ENCODE assay signal across 2 cellular contexts in genomic region chr5:165573445-165573844, GRCh38.
TF ChIP-seq lines count a peak whose summit lies in the region.

No MANE protein-coding gene starts in this region.

TF ChIP-seq in IMR-90, 13 proteins besides CTCF, POLR2A, EP300 and RAD21:
- TF ChIP-seq MAZ (IDR thresholded peaks at IDR 0.05; ENCODE audit: borderline replicate concordance, low read depth, low read length) (no peak), SMC3 (IDR thresholded peaks at IDR 0.05; ENCODE audit: low read depth, low read length) (no peak), NFE2L2 (IDR thresholded peaks at IDR 0.05; ENCODE audit: low read depth, low read length) (no peak), MXI1 (IDR thresholded peaks at IDR 0.05; ENCODE audit: borderline replicate concordance, low read depth, low read length) (no peak), BHLHE40 (IDR thresholded peaks at IDR 0.05; ENCODE audit: low read depth, low read length) (no peak), USF2 (IDR thresholded peaks at IDR 0.05; ENCODE audit: low read depth, low read length) (no peak), FOS (IDR thresholded peaks at IDR 0.05; ENCODE audit: low read depth, low read length) (no peak), RFX5 (IDR thresholded peaks at IDR 0.05; ENCODE audit: low read depth, low read length) (no peak), RCOR1 (IDR thresholded peaks at IDR 0.05; ENCODE audit: insufficient replicate concordance, low read length) (no peak), MAFK (IDR thresholded peaks at IDR 0.05; ENCODE audit: low read depth, low read length) (no peak), ELK1 (IDR thresholded peaks at IDR 0.05; ENCODE audit: borderline replicate concordance, low read depth, low read length) (no peak), CEBPB (IDR thresholded peaks at IDR 0.05; ENCODE audit: low read depth, low read length) (no peak), CHD1 (IDR thresholded peaks at IDR 0.05; ENCODE audit: low read depth, low read length) (no peak)

TF ChIP-seq in endothelial cell of umbilical vein, 7 proteins besides CTCF, POLR2A, EP300 and RAD21:
- TF ChIP-seq FOS (IDR thresholded peaks at IDR 0.05; ENCODE audit: borderline replicate concordance, insufficient read depth, low read length) (peak; percentile 40), POLR2AphosphoS5 (IDR thresholded peaks at IDR 0.05; ENCODE audit: insufficient read depth, low read depth, low read length) (no peak)
